28 cellular contexts compared by ENCODE assay signal in the genomic region with DNA sequence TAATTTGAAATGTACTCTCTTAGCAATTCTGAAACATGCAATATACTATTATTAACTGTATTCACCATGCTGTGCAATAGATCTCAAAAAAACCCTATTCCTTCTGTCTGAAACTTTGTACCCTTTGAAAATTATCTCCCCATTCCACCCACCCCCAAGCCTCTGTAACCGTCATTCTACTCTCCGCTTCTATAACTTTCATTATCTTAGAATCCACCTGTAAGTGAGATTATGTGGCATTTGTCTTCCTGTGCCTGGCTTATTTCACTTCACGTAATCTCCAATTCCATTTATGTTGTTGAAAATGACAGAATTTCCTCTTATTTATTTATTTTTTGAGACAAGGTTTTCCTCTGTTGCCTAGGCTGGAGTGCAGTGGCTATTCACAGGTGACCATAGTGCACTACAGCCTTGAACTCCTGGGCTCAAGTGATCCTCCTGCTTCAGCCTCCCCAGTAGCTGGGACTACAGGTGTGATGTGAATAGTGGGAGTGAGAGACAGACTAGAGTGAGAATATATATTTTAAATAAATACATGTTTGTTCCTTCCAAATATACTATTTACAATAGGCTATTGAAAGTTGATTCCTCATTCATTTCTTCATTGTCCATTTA. TPM values are rescaled to one million over a fixed set of nuclear protein-coding genes. Genes with fewer than 3 reads are reported as not detected.
"Had no signal": no experiment of that assay in that cellular context is flagged by ENCODE, and none has a peak within 500 bp of the region (broad histone marks: within the 10 kb centered on the region; RNA-seq: fewer than 3 reads in every experiment).

No MANE protein-coding gene starts in this region.

- H3K4me1 ChIP-seq: breast epithelium, prostate gland, vagina had no signal

- ATAC-seq: activated CD4-positive, alpha-beta T cell treated with anti-CD3 and anti-CD28 coated beads for 36 hours; esophagus mucosa; lower lobe of right lung; mucosa of descending colon; WTC11 had no signal

- H3K27me3 ChIP-seq: vagina had no signal

- H3K9me3 ChIP-seq: breast epithelium, lower lobe of right lung, mucosa of descending colon, prostate gland, thoracic aorta, vagina had no signal

- H3K4me1 Mint-ChIP-seq: WTC11 had no signal

- H3K27me3 Mint-ChIP-seq: activated CD4-positive, alpha-beta T cell treated with anti-CD3 and anti-CD28 coated beads for 36 hours; activated naive CD8-positive, alpha-beta T cell treated with anti-CD3 and anti-CD28 coated beads, Interleukin-2, amount 10 ng/mL, durations not matched to agents 7 days and 5 days; central memory CD8-positive, alpha-beta T cell; type B pancreatic cell had no signal

- H3K27ac Mint-ChIP-seq: activated CD4-positive, alpha-beta T cell treated with anti-CD3 and anti-CD28 coated beads for 36 hours; activated naive CD4-positive, alpha-beta T cell treated with anti-CD3 and anti-CD28 coated beads for 36 hours; activated naive CD8-positive, alpha-beta T cell treated with anti-CD3 and anti-CD28 coated beads, Interleukin-2, amount 10 ng/mL, durations not matched to agents 7 days and 5 days; type B pancreatic cell; WTC11 had no signal

- H3K36me3 Mint-ChIP-seq: type B pancreatic cell, WTC11 had no signal

- H3K4me3 ChIP-seq: breast epithelium, lower lobe of right lung, mucosa of descending colon, prostate gland, thoracic aorta, vagina had no signal

- DNase-seq: activated CD4-positive, alpha-beta T cell treated with anti-CD3 and anti-CD28 coated beads for 36 hours; activated CD4-positive, alpha-beta T cell treated with anti-CD3 and anti-CD28 coated beads, Interleukin-2, amount 50 U/mL, for 48 hours; activated CD8-positive, alpha-beta memory T cell treated with anti-CD3 and anti-CD28 coated beads, Interleukin-2, amount 50 U/mL, for 48 hours; activated effector memory CD4-positive, alpha-beta T cell treated with Interleukin-2 at 50 U/mL for 16 hours; activated naive CD4-positive, alpha-beta T cell treated with anti-CD3 and anti-CD28 coated beads for 36 hours; activated naive CD8-positive, alpha-beta T cell treated with anti-CD3 and anti-CD28 coated beads, Interleukin-2, amount 10 ng/mL, durations not matched to agents 7 days and 5 days; activated T-cell treated with anti-CD3 and anti-CD28 coated beads, Interleukin-2, amount 50 U/mL, for 48 hours; amniotic stem cell; effector memory CD4-positive, alpha-beta T cell; foreskin melanocyte; kidney; lower lobe of right lung; mesendoderm; mucosa of descending colon; stimulated activated CD4-positive, alpha-beta T cell treated with anti-CD3 and anti-CD28 coated beads, Interleukin-2, amount 100 ng/mL, for 48 hours; stimulated activated CD8-positive, alpha-beta memory T cell treated with anti-CD3 and anti-CD28 coated beads, Interleukin-4, amount 100 ng/mL, for 48 hours; stimulated activated naive CD4-positive, alpha-beta T cell treated with Interleukin-2 at 50 U/mL for 16 hours had no signal

- H3K4me3 Mint-ChIP-seq: activated CD4-positive, alpha-beta T cell treated with anti-CD3 and anti-CD28 coated beads for 36 hours; activated naive CD4-positive, alpha-beta T cell treated with anti-CD3 and anti-CD28 coated beads for 36 hours; activated naive CD8-positive, alpha-beta T cell treated with anti-CD3 and anti-CD28 coated beads, Interleukin-2, amount 10 ng/mL, durations not matched to agents 7 days and 5 days; central memory CD8-positive, alpha-beta T cell; type B pancreatic cell; WTC11 had no signal

- H3K9me3 Mint-ChIP-seq: activated naive CD4-positive, alpha-beta T cell treated with anti-CD3 and anti-CD28 coated beads for 36 hours; central memory CD8-positive, alpha-beta T cell; type B pancreatic cell had no signal

- H3K27ac ChIP-seq: breast epithelium, lower lobe of right lung, prostate gland, thoracic aorta, vagina had no signal

- H3K36me3 ChIP-seq: breast epithelium, lower lobe of right lung, prostate gland, thoracic aorta, vagina had no signal

RNA-seq across cellular contexts. Expression of a gene that starts 30.5 kb away (rescaled TPM):
- total RNA-seq: activated CD8-positive, alpha-beta memory T cell treated with anti-CD3 and anti-CD28 coated beads for 36 hours; activated naive CD4-positive, alpha-beta T cell treated with anti-CD3 and anti-CD28 coated beads for 36 hours; dermis microvascular lymphatic vessel endothelial cell; osteocyte had no signal
